25 cellular contexts compared by ENCODE assay signal in the genomic region with DNA sequence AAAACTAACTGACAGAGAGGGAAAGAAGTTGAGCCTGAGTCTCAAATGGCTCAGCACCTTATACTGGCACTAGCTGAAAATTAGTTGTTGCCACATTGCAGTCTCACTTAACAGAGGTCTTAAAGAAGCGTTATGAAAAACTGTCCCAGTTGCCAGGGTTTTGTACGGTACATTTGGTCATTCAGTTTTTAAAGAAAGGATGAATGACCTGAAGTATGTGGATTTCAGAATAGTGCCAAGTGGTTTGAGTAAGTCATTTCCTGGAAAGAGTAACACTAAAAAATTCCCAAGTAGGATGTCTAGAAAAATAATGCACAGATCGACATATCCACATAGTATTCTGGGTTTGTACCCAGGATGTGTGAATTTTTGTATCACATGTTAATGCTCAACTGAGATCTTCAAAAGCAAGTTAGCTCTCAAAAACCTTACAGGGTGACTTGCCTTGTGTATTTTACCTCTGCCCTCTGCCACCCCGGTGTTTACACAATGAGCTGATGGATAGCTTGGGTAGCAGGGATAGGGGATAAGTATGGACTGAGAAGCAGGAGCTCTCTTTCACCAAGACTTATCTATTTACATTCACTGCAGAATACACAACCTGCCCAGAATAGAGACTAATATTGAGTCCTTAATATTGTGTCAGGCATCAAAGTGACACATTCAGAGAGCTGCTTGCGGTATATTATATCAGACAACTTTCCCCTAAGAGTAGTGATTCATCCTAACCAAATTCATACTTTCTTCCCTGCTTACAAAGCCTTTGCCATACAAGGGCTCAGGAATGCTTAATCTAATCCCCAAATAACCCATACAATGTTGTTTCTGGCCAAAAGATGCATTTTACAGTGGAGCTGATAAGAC.
DNase-seq lines count a peak whose midpoint lies in the region; ATAC-seq, FAIRE-seq and TF ChIP-seq lines count a peak whose summit lies in the region.
"Had no signal": no experiment of that assay in that cellular context is flagged by ENCODE, and none has a peak within 500 bp of the region (broad histone marks: within the 10 kb centered on the region; RNA-seq: fewer than 3 reads in every experiment).

No MANE protein-coding gene starts in this region.

- ATAC-seq in HG03469 (IDR thresholded peaks at IDR 0.05; ENCODE audit: unreplicated experiment) (no peak), GM21723 (IDR thresholded peaks at IDR 0.05; ENCODE audit: unreplicated experiment) (no peak), sciatic nerve (no peak)
- ATAC-seq: activated naive CD8-positive, alpha-beta T cell treated with anti-CD3 and anti-CD28 coated beads, Interleukin-2, amount 50 U/mL, for 24 hours; activated T-cell treated with anti-CD3 and anti-CD28 coated beads, Interleukin-2, amount 50 U/mL, for 72 hours; left cardiac atrium; stimulated activated memory B cell treated with anti-CD40 and anti-IgM and Interleukin-4, amounts not matched to agents 10 μg/mL and 1 μg/mL and 100 μg/mL, for 72 hours had no signal

- FAIRE-seq in GM19239 (lab: Jason Lieb, UNC) = no peak

- POLR2A ChIA-PET in AG04450 (lab: Yijun Ruan, JAX) = no interaction called here

- intact Hi-C loops in sciatic nerve (cut with DNase I) = no loop called here

- no peaks in the 10 kb centered on the region for H3K27me3 ChIP-seq in AG04450 (ENCODE audit: control insufficient read depth, insufficient read depth, low read length)
- H3K27me3 ChIP-seq: esophagus squamous epithelium, transverse colon had no signal

- H3K4me3 ChIP-seq in AG04450 (ENCODE audit: low read depth, low read length) = no peak overlapping the region
- H3K4me3 ChIP-seq: esophagus squamous epithelium, ovary, smooth muscle cell, transverse colon had no signal

- H3K9me3 ChIP-seq in AG04450 (ENCODE audit: control insufficient read depth, insufficient read depth, low read length) = no peaks in the 10 kb centered on the region
- H3K9me3 ChIP-seq: Caco-2, esophagus squamous epithelium, ovary, transverse colon had no signal

- peak; percentile 23 for DNase-seq in AG04450 (ENCODE audit: low read depth, low spot score)
- DNase-seq in NCI-H69 (lab: John Stamatoyannopoulos, UW) = peak; percentile 43
- peak; percentile 14 for DNase-seq in cerebellar cortex (ENCODE audit: low spot score)
- DNase-seq in myocyte (ENCODE audit: low read depth) = peak; percentile 26
- no peak for DNase-seq in sciatic nerve (ENCODE audit: low spot score)
- no peak for DNase-seq in GM19239 (ENCODE audit: insufficient read length, low spot score)
- DNase-seq: activated CD4-positive, alpha-beta memory T cell treated with anti-CD3 and anti-CD28 coated beads, Interleukin-2, amount 10 ng/mL, durations not matched to agents 7 days and 5 days; activated naive CD8-positive, alpha-beta T cell treated with anti-CD3 and anti-CD28 coated beads, Interleukin-2, amount 50 U/mL, for 24 hours; activated T-cell treated with anti-CD3 and anti-CD28 coated beads, Interleukin-2, amount 50 U/mL, for 72 hours; Caco-2; dermis blood vessel endothelial cell; esophagus squamous epithelium; hypothalamus; Karpas-422; left cardiac atrium; NCI-H1436; OCI-M1; ovary; transverse colon had no signal

- CTCF ChIA-PET in AG04450 (lab: Charles Lee) = no interaction called here

- TF ChIP-seq CTCF in AG04450 (IDR thresholded peaks at IDR 0.05; ENCODE audit: low read depth, low read length) = no peak

- H3K27ac ChIP-seq in AG04450 (ENCODE audit: low read depth, low read length) = no peak overlapping the region
- H3K27ac ChIP-seq: esophagus squamous epithelium, HL-60, ovary, transverse colon, VCaP had no signal

Comparison
In these comparisons a context has a peak if more than half of its experiments do, and no peak if none do; other contexts are left out.
1. DNase-seq: peak in AG04450 (single experiment), NCI-H69 (single experiment), cerebellar cortex (single experiment) and myocyte (single experiment); none in sciatic nerve (single experiment) and GM19239 (single experiment).